24 cellular contexts compared by ENCODE assay signal in the genomic region with DNA sequence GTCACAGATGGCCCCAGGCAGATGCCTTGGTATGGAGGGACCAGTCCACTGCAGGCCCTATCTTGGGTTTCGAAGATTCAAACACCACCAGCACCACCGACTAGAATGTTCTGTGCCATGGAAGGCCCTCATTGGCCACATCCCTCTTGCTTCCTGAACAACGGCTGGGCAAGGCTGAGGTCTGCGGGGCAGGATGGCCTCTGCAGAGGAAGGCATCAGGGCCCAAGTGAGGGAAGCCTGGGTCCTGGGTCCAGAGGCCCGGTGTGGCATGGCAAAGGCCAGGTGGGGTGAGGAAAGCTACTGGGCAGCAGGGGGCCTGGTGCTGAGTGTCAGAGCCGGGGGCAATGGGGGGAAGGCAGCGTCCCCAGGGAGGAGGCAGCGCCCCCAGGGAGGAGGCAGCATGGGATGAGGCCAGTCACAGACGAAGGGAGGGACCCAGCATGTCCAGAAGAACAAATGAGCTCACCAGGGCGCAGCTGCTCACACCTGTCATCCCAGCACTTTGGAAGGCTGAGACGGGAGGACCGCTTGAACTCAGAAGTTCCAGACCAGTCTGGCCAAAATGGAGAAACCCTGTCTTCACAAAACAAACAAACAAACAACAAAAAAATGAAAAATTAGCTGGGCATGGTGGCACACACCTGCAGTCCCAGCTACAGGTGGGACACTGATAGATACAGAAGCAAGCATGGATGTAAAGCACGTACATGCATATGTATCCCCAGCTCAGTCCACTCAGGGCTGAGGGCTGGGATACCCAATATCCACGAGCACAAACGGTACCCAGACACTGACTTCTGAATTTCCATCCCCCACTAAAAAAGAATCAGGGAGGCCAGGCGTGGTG.
A peak's percentile ranks its signal among the peaks of the same experiment; 100 is the strongest.
DNase-seq lines count a peak whose midpoint lies in the region; ATAC-seq and TF ChIP-seq lines count a peak whose summit lies in the region.
"Had no signal": no experiment of that assay in that cellular context is flagged by ENCODE, and none has a peak within 500 bp of the region (broad histone marks: within the 10 kb centered on the region; RNA-seq: fewer than 3 reads in every experiment).

No MANE protein-coding gene starts in this region.

- H3K4me1 ChIP-seq in OCI-LY3 (ENCODE audit: low read length) (peaks cover 20% of the 10 kb centered on the region), thymus (ENCODE audit: control insufficient read depth, insufficient read depth, low read length) (no peaks in the 10 kb centered on the region), Karpas-422 (ENCODE audit: low read length) (no peaks in the 10 kb centered on the region)
- H3K4me1 ChIP-seq: tibial artery had no signal

- H2AFZ ChIP-seq in OCI-LY3 (ENCODE audit: low read depth, low read length) (peak overlapping the region; percentile 77), Karpas-422 (ENCODE audit: low read length) (no peak overlapping the region)

- H3K27me3 ChIP-seq in OCI-LY3 (ENCODE audit: low read depth, low read length) (no peaks in the 10 kb centered on the region), thymus (ENCODE audit: control insufficient read depth, insufficient read depth) (no peaks in the 10 kb centered on the region), Karpas-422 (ENCODE audit: low read length) (no peaks in the 10 kb centered on the region)
- H3K27me3 ChIP-seq: tibial artery had no signal

- H4K20me1 ChIP-seq in OCI-LY3 (ENCODE audit: insufficient read depth, low read length) (no peaks in the 10 kb centered on the region), Karpas-422 (ENCODE audit: insufficient read depth, low read depth, low read length) (no peaks in the 10 kb centered on the region)

- no peak for TF ChIP-seq CTCF in OCI-LY3 (IDR thresholded peaks at IDR 0.05; ENCODE audit: low read depth, low read length)

- peak overlapping the region; percentile 36; the same call in 1 of the 2 replicates for H3K27ac ChIP-seq in OCI-LY3 (ENCODE audit: low read length)
- peak overlapping the region; percentile 56 for H3K27ac ChIP-seq in thymus (ENCODE audit: low read depth)
- no peak overlapping the region for H3K27ac ChIP-seq in Karpas-422 (ENCODE audit: low read length)
- H3K27ac ChIP-seq: C4-2B, tibial artery had no signal

- no peaks in the 10 kb centered on the region for H3K9me3 ChIP-seq in OCI-LY3 (ENCODE audit: insufficient read depth, low read length)
- no peaks in the 10 kb centered on the region for H3K9me3 ChIP-seq in thymus (ENCODE audit: control insufficient read depth)
- H3K9me3 ChIP-seq in Karpas-422 (ENCODE audit: low read length): no peaks in the 10 kb centered on the region
- H3K9me3 ChIP-seq: tibial artery had no signal

- WGBS in thymus: 96% methylated on average over 16 of the region's 16 CpGs

- H3K79me2 ChIP-seq in OCI-LY3 (ENCODE audit: low read length) (no peaks in the 10 kb centered on the region), Karpas-422 (ENCODE audit: low read length) (no peaks in the 10 kb centered on the region)

- no peaks in the 10 kb centered on the region for H3K9me2 ChIP-seq in Karpas-422 (replicated peaks; ENCODE audit: insufficient read depth, low read length)

- H3K36me3 ChIP-seq in OCI-LY3 (replicated peaks; ENCODE audit: low read depth, low read length) (no peaks in the 10 kb centered on the region), thymus (ENCODE audit: control insufficient read depth, insufficient read depth) (no peaks in the 10 kb centered on the region), Karpas-422 (ENCODE audit: insufficient read depth, low read length) (no peaks in the 10 kb centered on the region)
- H3K36me3 ChIP-seq: tibial artery had no signal

- H3K9ac ChIP-seq in OCI-LY3 (ENCODE audit: low read length): no peak overlapping the region; the same call in 1 of the 2 replicates
- H3K9ac ChIP-seq in Karpas-422 (ENCODE audit: low read length): no peak overlapping the region

- H3K4me3 ChIP-seq in OCI-LY3 (ENCODE audit: low read length): no peak overlapping the region
- no peak overlapping the region for H3K4me3 ChIP-seq in thymus (ENCODE audit: low read length)
- no peak overlapping the region for H3K4me3 ChIP-seq in Karpas-422 (ENCODE audit: low read length)
- H3K4me3 ChIP-seq: tibial artery had no signal

- DNase-seq in kidney tubule cell (ENCODE audit: low spot score) (peak; percentile 26), Karpas-422 (no peak)
- DNase-seq: activated CD4-positive, alpha-beta T cell treated with anti-CD3 and anti-CD28 coated beads for 4 hours; activated CD8-positive, alpha-beta memory T cell treated with anti-CD3 and anti-CD28 coated beads for 24 hours; activated gamma-delta T cell; activated naive CD8-positive, alpha-beta T cell treated with anti-CD3 and anti-CD28 coated beads, Interleukin-2, amount 10 ng/mL, durations not matched to agents 7 days and 5 days; DMS79; GF-D8; mesenchymal stem cell; NCI-H1105; NCI-H2081; NCI-H2227 treated with DMSO at 0.1 percent for 48 hours; NCI-H69; nucleus accumbens; stimulated activated naive CD8-positive, alpha-beta T cell treated with anti-CD3 and anti-CD28 coated beads, Interleukin-15, Interleukin-2, amounts not matched to agents 100 U/mL and 50 U/mL, for 24 hours; T-helper 17 cell; tibial artery had no signal

- H3K4me2 ChIP-seq in OCI-LY3 (ENCODE audit: low read length) (peak overlapping the region; percentile 64), Karpas-422 (ENCODE audit: low read depth, low read length, poor library complexity, severe bottlenecking) (no peak overlapping the region)

- ATAC-seq in GM19023 (IDR thresholded peaks at IDR 0.05; ENCODE audit: unreplicated experiment): peak; percentile 19
- ATAC-seq in HG02610 (IDR thresholded peaks at IDR 0.05; ENCODE audit: unreplicated experiment): no peak
- no peak for ATAC-seq in SK-N-SH treated with all-trans-retinoic acid at 6 μM for 48 hours
- ATAC-seq: left lobe of liver; stimulated activated naive CD8-positive, alpha-beta T cell treated with anti-CD3 and anti-CD28 coated beads, Interleukin-15, Interleukin-2, amounts not matched to agents 100 U/mL and 50 U/mL, for 24 hours; T-helper 17 cell had no signal

TF ChIP-seq in SK-N-SH treated with all-trans-retinoic acid at 6 μM for 48 hours, 23 proteins besides CTCF, POLR2A, EP300 and RAD21 (continues in another document):
- TF ChIP-seq BACH2 (CRISPR knock-in tag; IDR thresholded peaks at IDR 0.05; ENCODE audit: borderline replicate concordance): no peak
- TF ChIP-seq, protein P1, sequence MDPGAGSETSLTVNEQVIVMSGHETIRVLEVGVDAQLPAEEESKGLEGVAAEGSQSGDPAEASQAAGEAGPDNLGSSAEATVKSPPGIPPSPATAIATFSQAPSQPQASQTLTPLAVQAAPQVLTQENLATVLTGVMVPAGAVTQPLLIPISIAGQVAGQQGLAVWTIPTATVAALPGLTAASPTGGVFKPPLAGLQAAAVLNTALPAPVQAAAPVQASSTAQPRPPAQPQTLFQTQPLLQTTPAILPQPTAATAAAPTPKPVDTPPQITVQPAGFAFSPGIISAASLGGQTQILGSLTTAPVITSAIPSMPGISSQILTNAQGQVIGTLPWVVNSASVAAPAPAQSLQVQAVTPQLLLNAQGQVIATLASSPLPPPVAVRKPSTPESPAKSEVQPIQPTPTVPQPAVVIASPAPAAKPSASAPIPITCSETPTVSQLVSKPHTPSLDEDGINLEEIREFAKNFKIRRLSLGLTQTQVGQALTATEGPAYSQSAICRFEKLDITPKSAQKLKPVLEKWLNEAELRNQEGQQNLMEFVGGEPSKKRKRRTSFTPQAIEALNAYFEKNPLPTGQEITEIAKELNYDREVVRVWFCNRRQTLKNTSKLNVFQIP (CRISPR knock-in tag; IDR thresholded peaks at IDR 0.05; ENCODE audit: borderline replicate concordance, low read depth): no peak
- TF ChIP-seq ISL1 (CRISPR knock-in tag; IDR thresholded peaks at IDR 0.05): no peak
- TF ChIP-seq ZFP3 (CRISPR knock-in tag; IDR thresholded peaks at IDR 0.05): no peak
- TF ChIP-seq, protein P2, sequence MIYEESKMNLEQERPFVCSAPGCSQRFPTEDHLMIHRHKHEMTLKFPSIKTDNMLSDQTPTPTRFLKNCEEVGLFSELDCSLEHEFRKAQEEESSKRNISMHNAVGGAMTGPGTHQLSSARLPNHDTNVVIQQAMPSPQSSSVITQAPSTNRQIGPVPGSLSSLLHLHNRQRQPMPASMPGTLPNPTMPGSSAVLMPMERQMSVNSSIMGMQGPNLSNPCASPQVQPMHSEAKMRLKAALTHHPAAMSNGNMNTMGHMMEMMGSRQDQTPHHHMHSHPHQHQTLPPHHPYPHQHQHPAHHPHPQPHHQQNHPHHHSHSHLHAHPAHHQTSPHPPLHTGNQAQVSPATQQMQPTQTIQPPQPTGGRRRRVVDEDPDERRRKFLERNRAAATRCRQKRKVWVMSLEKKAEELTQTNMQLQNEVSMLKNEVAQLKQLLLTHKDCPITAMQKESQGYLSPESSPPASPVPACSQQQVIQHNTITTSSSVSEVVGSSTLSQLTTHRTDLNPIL (CRISPR knock-in tag; IDR thresholded peaks at IDR 0.05; ENCODE audit: low read depth): no peak
- TF ChIP-seq ZFP30 (CRISPR knock-in tag; IDR thresholded peaks at IDR 0.05): no peak
- TF ChIP-seq ZNF565 (CRISPR knock-in tag; conservative IDR thresholded peaks at IDR 0.05; ENCODE audit: low read depth): no peak
- no peak for TF ChIP-seq ZC3H10 (CRISPR knock-in tag; IDR thresholded peaks at IDR 0.05)
- TF ChIP-seq, protein P3, sequence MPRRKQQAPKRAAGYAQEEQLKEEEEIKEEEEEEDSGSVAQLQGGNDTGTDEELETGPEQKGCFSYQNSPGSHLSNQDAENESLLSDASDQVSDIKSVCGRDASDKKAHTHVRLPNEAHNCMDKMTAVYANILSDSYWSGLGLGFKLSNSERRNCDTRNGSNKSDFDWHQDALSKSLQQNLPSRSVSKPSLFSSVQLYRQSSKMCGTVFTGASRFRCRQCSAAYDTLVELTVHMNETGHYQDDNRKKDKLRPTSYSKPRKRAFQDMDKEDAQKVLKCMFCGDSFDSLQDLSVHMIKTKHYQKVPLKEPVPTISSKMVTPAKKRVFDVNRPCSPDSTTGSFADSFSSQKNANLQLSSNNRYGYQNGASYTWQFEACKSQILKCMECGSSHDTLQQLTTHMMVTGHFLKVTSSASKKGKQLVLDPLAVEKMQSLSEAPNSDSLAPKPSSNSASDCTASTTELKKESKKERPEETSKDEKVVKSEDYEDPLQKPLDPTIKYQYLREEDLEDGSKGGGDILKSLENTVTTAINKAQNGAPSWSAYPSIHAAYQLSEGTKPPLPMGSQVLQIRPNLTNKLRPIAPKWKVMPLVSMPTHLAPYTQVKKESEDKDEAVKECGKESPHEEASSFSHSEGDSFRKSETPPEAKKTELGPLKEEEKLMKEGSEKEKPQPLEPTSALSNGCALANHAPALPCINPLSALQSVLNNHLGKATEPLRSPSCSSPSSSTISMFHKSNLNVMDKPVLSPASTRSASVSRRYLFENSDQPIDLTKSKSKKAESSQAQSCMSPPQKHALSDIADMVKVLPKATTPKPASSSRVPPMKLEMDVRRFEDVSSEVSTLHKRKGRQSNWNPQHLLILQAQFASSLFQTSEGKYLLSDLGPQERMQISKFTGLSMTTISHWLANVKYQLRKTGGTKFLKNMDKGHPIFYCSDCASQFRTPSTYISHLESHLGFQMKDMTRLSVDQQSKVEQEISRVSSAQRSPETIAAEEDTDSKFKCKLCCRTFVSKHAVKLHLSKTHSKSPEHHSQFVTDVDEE (CRISPR knock-in tag; IDR thresholded peaks at IDR 0.05): no peak
- TF ChIP-seq ARNTL (CRISPR knock-in tag; IDR thresholded peaks at IDR 0.05; ENCODE audit: borderline replicate concordance, low read depth): no peak
- TF ChIP-seq CSDC2 (CRISPR knock-in tag; IDR thresholded peaks at IDR 0.05): no peak
